ENCODE assay signal across 2 cellular contexts in the genomic region with DNA sequence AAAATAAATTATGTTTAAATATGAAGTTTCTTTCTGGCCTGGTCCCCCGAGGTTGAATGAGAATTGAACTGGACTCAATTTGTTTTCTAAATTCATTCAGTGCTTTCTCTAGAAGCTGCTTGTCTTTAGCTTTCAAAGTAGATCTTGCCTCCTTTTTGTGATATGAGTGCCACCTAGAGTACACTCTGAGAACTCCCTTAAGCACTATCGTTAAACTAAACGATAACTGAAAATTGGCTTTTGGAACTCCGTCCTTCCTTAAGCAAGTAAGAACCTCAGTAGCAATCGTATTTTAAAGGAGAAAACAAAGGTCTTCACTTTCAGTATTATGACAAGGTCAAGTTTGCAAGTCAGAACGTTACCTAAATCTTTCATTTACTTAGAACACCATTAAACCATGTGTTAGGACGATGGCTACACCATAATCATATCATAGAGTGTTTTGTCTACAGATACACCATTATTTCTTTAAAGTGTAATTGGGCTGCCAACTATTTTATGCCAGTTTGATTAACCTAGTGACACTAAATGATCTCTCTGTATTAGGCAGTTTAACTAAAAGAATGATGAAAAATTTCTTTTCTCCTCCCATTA.
TF ChIP-seq lines count a peak whose summit lies in the region.

No MANE protein-coding gene starts in this region.

TF ChIP-seq in Ishikawa, 13 proteins besides CTCF, POLR2A, EP300 and RAD21 (continued from another document):
- TF ChIP-seq ZBTB7A (IDR thresholded peaks at IDR 0.05; ENCODE audit: low read depth) (no peak), NFIC (IDR thresholded peaks at IDR 0.05) (no peak), EGR1 (IDR thresholded peaks at IDR 0.05) (no peak), TAF1 (IDR thresholded peaks at IDR 0.05; ENCODE audit: low read depth) (no peak), CEBPB (IDR thresholded peaks at IDR 0.05) (no peak), FOXM1 (IDR thresholded peaks at IDR 0.05; ENCODE audit: borderline replicate concordance, low read depth) (no peak)
- TF ChIP-seq, protein P1, sequence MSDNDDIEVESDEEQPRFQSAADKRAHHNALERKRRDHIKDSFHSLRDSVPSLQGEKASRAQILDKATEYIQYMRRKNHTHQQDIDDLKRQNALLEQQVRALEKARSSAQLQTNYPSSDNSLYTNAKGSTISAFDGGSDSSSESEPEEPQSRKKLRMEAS (IDR thresholded peaks at IDR 0.05) = no peak
- TF ChIP-seq, protein P2, sequence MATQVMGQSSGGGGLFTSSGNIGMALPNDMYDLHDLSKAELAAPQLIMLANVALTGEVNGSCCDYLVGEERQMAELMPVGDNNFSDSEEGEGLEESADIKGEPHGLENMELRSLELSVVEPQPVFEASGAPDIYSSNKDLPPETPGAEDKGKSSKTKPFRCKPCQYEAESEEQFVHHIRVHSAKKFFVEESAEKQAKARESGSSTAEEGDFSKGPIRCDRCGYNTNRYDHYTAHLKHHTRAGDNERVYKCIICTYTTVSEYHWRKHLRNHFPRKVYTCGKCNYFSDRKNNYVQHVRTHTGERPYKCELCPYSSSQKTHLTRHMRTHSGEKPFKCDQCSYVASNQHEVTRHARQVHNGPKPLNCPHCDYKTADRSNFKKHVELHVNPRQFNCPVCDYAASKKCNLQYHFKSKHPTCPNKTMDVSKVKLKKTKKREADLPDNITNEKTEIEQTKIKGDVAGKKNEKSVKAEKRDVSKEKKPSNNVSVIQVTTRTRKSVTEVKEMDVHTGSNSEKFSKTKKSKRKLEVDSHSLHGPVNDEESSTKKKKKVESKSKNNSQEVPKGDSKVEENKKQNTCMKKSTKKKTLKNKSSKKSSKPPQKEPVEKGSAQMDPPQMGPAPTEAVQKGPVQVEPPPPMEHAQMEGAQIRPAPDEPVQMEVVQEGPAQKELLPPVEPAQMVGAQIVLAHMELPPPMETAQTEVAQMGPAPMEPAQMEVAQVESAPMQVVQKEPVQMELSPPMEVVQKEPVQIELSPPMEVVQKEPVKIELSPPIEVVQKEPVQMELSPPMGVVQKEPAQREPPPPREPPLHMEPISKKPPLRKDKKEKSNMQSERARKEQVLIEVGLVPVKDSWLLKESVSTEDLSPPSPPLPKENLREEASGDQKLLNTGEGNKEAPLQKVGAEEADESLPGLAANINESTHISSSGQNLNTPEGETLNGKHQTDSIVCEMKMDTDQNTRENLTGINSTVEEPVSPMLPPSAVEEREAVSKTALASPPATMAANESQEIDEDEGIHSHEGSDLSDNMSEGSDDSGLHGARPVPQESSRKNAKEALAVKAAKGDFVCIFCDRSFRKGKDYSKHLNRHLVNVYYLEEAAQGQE (IDR thresholded peaks at IDR 0.05; ENCODE audit: low read depth) = no peak

TF ChIP-seq in HepG2, 621 proteins besides CTCF, POLR2A, EP300 and RAD21 (continued from another document):
- TF ChIP-seq SMC3 (IDR thresholded peaks at IDR 0.05; ENCODE audit: low read length) = 0 out of 2 replicates have a peak, but pooled peaks have one; percentile 52
